8 cellular contexts compared by ENCODE assay signal in genomic region chr18:54222922-54223567, GRCh38. TPM values are rescaled to one million over a fixed set of nuclear protein-coding genes. Genes with fewer than 3 reads are reported as not detected.
DNase-seq lines count a peak whose midpoint lies in the region; ATAC-seq and TF ChIP-seq lines count a peak whose summit lies in the region.

No MANE protein-coding gene starts in this region.

- TF ChIP-seq CTCF in GM13976 (IDR thresholded peaks at IDR 0.05; ENCODE audit: borderline replicate concordance, control extremely low read depth, extremely low read depth, insufficient read depth, missing control alignments) (peak; percentile 27), fibroblast of the aortic adventitia (IDR thresholded peaks at IDR 0.05; ENCODE audit: insufficient read depth, low read length) (no peak)

- H3K27ac ChIP-seq in KOPT-K1 (ENCODE audit: low read depth, low read length, poor library complexity, severe bottlenecking) (peak overlapping the region; percentile 60), skin epidermis (peak overlapping the region in 15 of 21 experiments; percentile 40 to 95 (median 89))

- H3K27me3 Mint-ChIP-seq in activated CD4-positive, alpha-beta memory T cell treated with anti-CD3 and anti-CD28 coated beads, Interleukin-2, amount 10 ng/mL, durations not matched to agents 7 days and 5 days: no peaks in the 10 kb centered on the region

- in situ Hi-C loops in GM13976 (cut with MboI; ENCODE audit: low sequenced_read_pairs, unreplicated experiment): no loop called here

- H3K27ac Mint-ChIP-seq in activated CD4-positive, alpha-beta memory T cell treated with anti-CD3 and anti-CD28 coated beads, Interleukin-2, amount 10 ng/mL, durations not matched to agents 7 days and 5 days: peak overlapping the region; percentile 97

- POLR2A ChIA-PET in activated CD4-positive, alpha-beta memory T cell treated with anti-CD3 and anti-CD28 coated beads, Interleukin-2, amount 10 ng/mL, durations not matched to agents 7 days and 5 days (lab: Charles Lee): interaction anchor here (0.7 to 2.2 kb wide), 19 partner anchors 9 to 171 kb away, joined by 3 to 52 read pairs (median 6); partner anchors contain the start of genes C18orf54, POLI and STARD6

- peak overlapping the region; percentile 89 for H3K4me3 Mint-ChIP-seq in activated CD4-positive, alpha-beta memory T cell treated with anti-CD3 and anti-CD28 coated beads, Interleukin-2, amount 10 ng/mL, durations not matched to agents 7 days and 5 days

- intact Hi-C loops in sciatic nerve (cut with DNase I): no loop called here

- peaks cover 26% of the 10 kb centered on the region for H3K36me3 Mint-ChIP-seq in activated CD4-positive, alpha-beta memory T cell treated with anti-CD3 and anti-CD28 coated beads, Interleukin-2, amount 10 ng/mL, durations not matched to agents 7 days and 5 days (ENCODE audit: low read depth)

- peaks cover 53% of the 10 kb centered on the region for H3K4me1 Mint-ChIP-seq in activated CD4-positive, alpha-beta memory T cell treated with anti-CD3 and anti-CD28 coated beads, Interleukin-2, amount 10 ng/mL, durations not matched to agents 7 days and 5 days

- no peaks in the 10 kb centered on the region for H3K9me3 Mint-ChIP-seq in activated CD4-positive, alpha-beta memory T cell treated with anti-CD3 and anti-CD28 coated beads, Interleukin-2, amount 10 ng/mL, durations not matched to agents 7 days and 5 days

- peaks cover 9% of the 10 kb centered on the region for H3K36me3 ChIP-seq in KOPT-K1 (ENCODE audit: insufficient read depth, low read length)

- peak overlapping the region; percentile 89 for H3K4me3 ChIP-seq in fibroblast of the aortic adventitia (ENCODE audit: low read depth, low read length)
- peak overlapping the region; percentile 54 to 79 (median 70) for H3K4me3 ChIP-seq in skin epidermis

- ATAC-seq in GM21723 (IDR thresholded peaks at IDR 0.05; ENCODE audit: unreplicated experiment) (peak; percentile 27), sciatic nerve (no peak)

- H3K9me3 ChIP-seq in KOPT-K1 (ENCODE audit: insufficient read depth, low read length, poor library complexity, severe bottlenecking): no peaks in the 10 kb centered on the region

- CTCF ChIA-PET in activated CD4-positive, alpha-beta memory T cell treated with anti-CD3 and anti-CD28 coated beads, Interleukin-2, amount 10 ng/mL, durations not matched to agents 7 days and 5 days (lab: Charles Lee): interaction anchor here (0.6 to 2.9 kb wide), 21 partner anchors 13 to 449 kb away, joined by 3 to 75 read pairs (median 4); partner anchors contain the start of genes C18orf54, POLI and STARD6

- no peak for DNase-seq in GM13976 (ENCODE audit: low spot score)
- peak; percentile 55 for DNase-seq in activated CD4-positive, alpha-beta memory T cell treated with anti-CD3 and anti-CD28 coated beads, Interleukin-2, amount 10 ng/mL, durations not matched to agents 7 days and 5 days
- peak; percentile 2 for DNase-seq in fibroblast of the aortic adventitia (ENCODE audit: low read depth)
- no peak for DNase-seq in NCI-H1048 (lab: John Stamatoyannopoulos, UW)
- no peak for DNase-seq in sciatic nerve (ENCODE audit: low spot score)

RNA-seq across cellular contexts. Expression of gene MBD2, which starts 1.4 kb away (rescaled TPM):
- total RNA-seq in activated CD4-positive, alpha-beta memory T cell treated with anti-CD3 and anti-CD28 coated beads, Interleukin-2, amount 10 ng/mL, durations not matched to agents 7 days and 5 days: 100 to 1,000 TPM; 133 to 134 TPM
- total RNA-seq in fibroblast of the aortic adventitia (ENCODE audit: low replicate concordance) (11.2 and 34.2 TPM in 2 replicates), sciatic nerve (86.8 TPM)

RNA-seq across cellular contexts. Expression of gene POLI, which starts 46.3 kb away (rescaled TPM):
- 10 to 100 TPM; 23.0 to 24.1 TPM for total RNA-seq in activated CD4-positive, alpha-beta memory T cell treated with anti-CD3 and anti-CD28 coated beads, Interleukin-2, amount 10 ng/mL, durations not matched to agents 7 days and 5 days
- total RNA-seq in fibroblast of the aortic adventitia (ENCODE audit: low replicate concordance): 38.7 and 62.7 TPM in 2 replicates
- total RNA-seq in sciatic nerve: 58.3 TPM

Comparison
In these comparisons a context has a peak if more than half of its experiments do, and no peak if none do; other contexts are left out.
1. DNase-seq: peak in activated CD4-positive, alpha-beta memory T cell treated with anti-CD3 and anti-CD28 coated beads, Interleukin-2, amount 10 ng/mL, durations not matched to agents 7 days and 5 days (single experiment) and fibroblast of the aortic adventitia (single experiment); none in GM13976 (single experiment), NCI-H1048 (single experiment) and sciatic nerve (single experiment).